ENCODE assay signal across 16 cellular contexts in genomic region chr10:86786368-86786767, GRCh38. TPM values are rescaled to one million over a fixed set of nuclear protein-coding genes. Genes with fewer than 3 reads are reported as not detected.
DNase-seq lines count a peak whose midpoint lies in the region; ATAC-seq and TF ChIP-seq lines count a peak whose summit lies in the region.
"Had no signal": no experiment of that assay in that cellular context is flagged by ENCODE, and none has a peak within 500 bp of the region (broad histone marks: within the 10 kb centered on the region; RNA-seq: fewer than 3 reads in every experiment).

No MANE protein-coding gene starts in this region.

- peak; percentile 46 for DNase-seq in ELF-1 (ENCODE audit: low read depth, low spot score)
- no peak for DNase-seq in WTC11 (ENCODE audit: low spot score)
- peak; percentile 14 for DNase-seq in iris pigment epithelial cell (ENCODE audit: low read depth)
- no peak for DNase-seq in amniotic stem cell (lab: John Stamatoyannopoulos, UW)
- DNase-seq in NCI-H2107 (lab: John Stamatoyannopoulos, UW): no peak
- no peak for DNase-seq in activated naive CD4-positive, alpha-beta T cell treated with anti-CD3 and anti-CD28 coated beads, Interleukin-2, amount 50 U/mL, for 16 hours
- DNase-seq: activated CD8-positive, alpha-beta T cell treated with anti-CD3 and anti-CD28 coated beads for 36 hours; central memory CD4-positive, alpha-beta T cell; effector memory CD4-positive, alpha-beta T cell; lower lobe of right lung; NCI-H1694 treated with DMSO at 0.1 percent for 48 hours; NCI-H345 had no signal

- H3K36me3 Mint-ChIP-seq in WTC11: peaks cover 4% of the 10 kb centered on the region

- H3K4me1 Mint-ChIP-seq in WTC11: peaks cover 28% of the 10 kb centered on the region

- H3K4me3 Mint-ChIP-seq in WTC11: no peak overlapping the region
- H3K4me3 Mint-ChIP-seq: activated CD8-positive, alpha-beta T cell treated with anti-CD3 and anti-CD28 coated beads for 36 hours; natural killer cell treated with Interleukin-12 subunit alpha and Interleukin-12 subunit beta and Interleukin-15 and Interleukin-18, amount 100 ng/mL, for 72 hours had no signal

- H3K27me3 ChIP-seq in rectal smooth muscle tissue (ENCODE audit: control insufficient read depth, insufficient read depth, low read length): no peaks in the 10 kb centered on the region

- no peaks in the 10 kb centered on the region for H3K36me3 ChIP-seq in rectal smooth muscle tissue (ENCODE audit: control insufficient read depth, insufficient read depth, low read length)
- H3K36me3 ChIP-seq: lower lobe of right lung, prostate gland had no signal

- no peak overlapping the region for H3K9ac ChIP-seq in rectal smooth muscle tissue (ENCODE audit: low read length)

- peaks cover 18% of the 10 kb centered on the region for H3K4me1 ChIP-seq in rectal smooth muscle tissue (ENCODE audit: control insufficient read depth, insufficient read depth, low read length)

- no peaks in the 10 kb centered on the region for H3K27me3 Mint-ChIP-seq in WTC11 (ENCODE audit: low read depth)
- H3K27me3 Mint-ChIP-seq: activated CD8-positive, alpha-beta T cell treated with anti-CD3 and anti-CD28 coated beads for 36 hours had no signal

- TF ChIP-seq CTCF in WTC11 (IDR thresholded peaks at IDR 0.05): no peak

- peaks cover 8% of the 10 kb centered on the region; the same call in 1 of the 2 replicates for H3K9me3 Mint-ChIP-seq in WTC11

- POLR2A ChIA-PET in WTC11 (lab: Charles Lee): no interaction called here

- ATAC-seq in WTC11 (peak; percentile 45), GM19452 (IDR thresholded peaks at IDR 0.05; ENCODE audit: unreplicated experiment) (no peak)
- ATAC-seq: activated CD8-positive, alpha-beta T cell treated with anti-CD3 and anti-CD28 coated beads for 36 hours; natural killer cell treated with Interleukin-12 subunit alpha and Interleukin-12 subunit beta and Interleukin-15 and Interleukin-18, amount 100 ng/mL, for 72 hours had no signal

- no peak overlapping the region for H3K4me3 ChIP-seq in rectal smooth muscle tissue (ENCODE audit: low read length)
- H3K4me3 ChIP-seq: lower lobe of right lung, prostate gland had no signal

- no peak overlapping the region for H3K27ac Mint-ChIP-seq in WTC11
- H3K27ac Mint-ChIP-seq: activated CD8-positive, alpha-beta T cell treated with anti-CD3 and anti-CD28 coated beads for 36 hours; natural killer cell treated with Interleukin-12 subunit alpha and Interleukin-12 subunit beta and Interleukin-15 and Interleukin-18, amount 100 ng/mL, for 72 hours had no signal

- CTCF ChIA-PET in WTC11 (lab: Charles Lee): no interaction called here

- peak overlapping the region; percentile 57 for H3K27ac ChIP-seq in rectal smooth muscle tissue (ENCODE audit: low read depth, low read length)
- H3K27ac ChIP-seq: lower lobe of right lung had no signal

TF ChIP-seq in WTC11, 78 proteins besides CTCF, POLR2A, EP300 and RAD21:
- TF ChIP-seq, protein P1, sequence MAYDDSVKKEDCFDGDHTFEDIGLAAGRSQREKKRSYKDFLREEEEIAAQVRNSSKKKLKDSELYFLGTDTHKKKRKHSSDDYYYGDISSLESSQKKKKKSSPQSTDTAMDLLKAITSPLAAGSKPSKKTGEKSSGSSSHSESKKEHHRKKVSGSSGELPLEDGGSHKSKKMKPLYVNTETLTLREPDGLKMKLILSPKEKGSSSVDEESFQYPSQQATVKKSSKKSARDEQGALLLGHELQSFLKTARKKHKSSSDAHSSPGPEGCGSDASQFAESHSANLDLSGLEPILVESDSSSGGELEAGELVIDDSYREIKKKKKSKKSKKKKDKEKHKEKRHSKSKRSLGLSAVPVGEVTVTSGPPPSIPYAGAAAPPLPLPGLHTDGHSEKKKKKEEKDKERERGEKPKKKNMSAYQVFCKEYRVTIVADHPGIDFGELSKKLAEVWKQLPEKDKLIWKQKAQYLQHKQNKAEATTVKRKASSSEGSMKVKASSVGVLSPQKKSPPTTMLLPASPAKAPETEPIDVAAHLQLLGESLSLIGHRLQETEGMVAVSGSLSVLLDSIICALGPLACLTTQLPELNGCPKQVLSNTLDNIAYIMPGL (CRISPR knock-in tag; IDR thresholded peaks at IDR 0.05): no peak
- no peak for TF ChIP-seq ELF4 (CRISPR knock-in tag; IDR thresholded peaks at IDR 0.05; ENCODE audit: low read depth)
- no peak for TF ChIP-seq ZNF317 (CRISPR knock-in tag; IDR thresholded peaks at IDR 0.05; ENCODE audit: borderline replicate concordance, low read depth)
- no peak for TF ChIP-seq TEAD1 (CRISPR knock-in tag; IDR thresholded peaks at IDR 0.05)
- no peak for TF ChIP-seq KAT7 (CRISPR knock-in tag; IDR thresholded peaks at IDR 0.05; ENCODE audit: borderline replicate concordance)
- TF ChIP-seq RORB (CRISPR knock-in tag; IDR thresholded peaks at IDR 0.05): no peak

RNA-seq across cellular contexts. Expression of gene BMPR1A, which starts 29.9 kb away (rescaled TPM):
- 99.7 to 107 TPM (median 104 TPM) in 3 replicates for total RNA-seq in WTC11 (2021)

Comparison
In these comparisons a context has a peak if more than half of its experiments do, and no peak if none do; other contexts are left out.
1. DNase-seq: peak in ELF-1 (single experiment) and iris pigment epithelial cell (single experiment); none in WTC11 (single experiment), amniotic stem cell (single experiment), NCI-H2107 (single experiment) and activated naive CD4-positive, alpha-beta T cell treated with anti-CD3 and anti-CD28 coated beads, Interleukin-2, amount 50 U/mL, for 16 hours (single experiment).